ENCODE assay signal across 8 cellular contexts in the genomic region with DNA sequence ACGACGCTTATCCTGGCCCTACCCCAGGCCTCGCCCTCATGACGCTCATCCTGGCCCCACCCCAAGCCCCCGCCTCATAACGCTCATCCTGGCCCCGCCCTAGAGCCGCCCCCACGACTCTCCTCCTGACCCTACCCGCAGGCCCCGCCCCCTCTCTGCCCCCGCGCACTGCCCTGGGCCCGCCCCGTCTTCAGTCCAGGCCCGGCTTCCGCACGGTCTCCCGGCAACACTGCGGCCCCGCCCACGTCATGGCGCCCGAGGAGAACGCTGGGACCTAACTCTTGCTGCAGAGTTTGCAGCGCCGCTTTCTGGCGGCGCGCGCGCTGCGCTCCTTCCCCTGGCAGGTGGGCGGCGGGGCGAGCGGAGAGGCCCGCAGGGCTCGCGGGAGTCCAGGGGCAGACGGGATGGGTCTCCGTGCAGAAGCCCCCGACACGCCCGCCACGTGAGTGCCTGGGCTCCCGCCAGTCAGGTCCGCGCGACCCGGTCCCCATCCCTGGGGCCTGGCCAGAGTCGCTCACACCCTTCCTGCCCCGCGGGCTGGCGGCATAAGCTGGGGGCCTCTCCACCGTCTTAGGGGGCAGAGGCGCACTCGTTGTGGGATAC. TPM values are rescaled to one million over a fixed set of nuclear protein-coding genes. Genes with fewer than 3 reads are reported as not detected.
A peak's percentile ranks its signal among the peaks of the same experiment; 100 is the strongest.
DNase-seq lines count a peak whose midpoint lies in the region; ATAC-seq and TF ChIP-seq lines count a peak whose summit lies in the region.

No MANE protein-coding gene starts in this region.

- TF ChIP-seq CTCF in mammary epithelial cell (conservative IDR thresholded peaks at IDR 0.05 in 1 of 2, IDR thresholded peaks at IDR 0.05 in 1 of 2; ENCODE audit: extremely low read depth in 1 of 2, insufficient read depth in 1 of 2, low read depth in 1 of 2, low read length in 2 of 2): peak in 1 of 2 donors; percentile 45

- H3K4me3 Mint-ChIP-seq in T-helper 1 cell treated with Interleukin-12 subunit alpha and Interleukin-12 subunit beta and Interleukin-4 antibody, amounts not matched to agents 30 μg/mL and 1 μg/mL, for 36 hours: peak overlapping the region; percentile 84

- H3K27ac Mint-ChIP-seq in T-helper 1 cell treated with Interleukin-12 subunit alpha and Interleukin-12 subunit beta and Interleukin-4 antibody, amounts not matched to agents 30 μg/mL and 1 μg/mL, for 36 hours: peak overlapping the region; percentile 90

- in situ Hi-C loops in mammary epithelial cell (cut with MboI; ENCODE audit: low sequenced_read_pairs in 2 of 2): no loop called here

- H3K36me3 Mint-ChIP-seq in T-helper 1 cell treated with Interleukin-12 subunit alpha and Interleukin-12 subunit beta and Interleukin-4 antibody, amounts not matched to agents 30 μg/mL and 1 μg/mL, for 36 hours (ENCODE audit: low read depth): no peaks in the 10 kb centered on the region

- no peaks in the 10 kb centered on the region for H3K9me3 Mint-ChIP-seq in T-helper 1 cell treated with Interleukin-12 subunit alpha and Interleukin-12 subunit beta and Interleukin-4 antibody, amounts not matched to agents 30 μg/mL and 1 μg/mL, for 36 hours

- no peaks in the 10 kb centered on the region for H3K27me3 Mint-ChIP-seq in T-helper 1 cell treated with Interleukin-12 subunit alpha and Interleukin-12 subunit beta and Interleukin-4 antibody, amounts not matched to agents 30 μg/mL and 1 μg/mL, for 36 hours (ENCODE audit: low read depth)

- H3K4me2 ChIP-seq in mammary epithelial cell (ENCODE audit: insufficient read depth, low read depth, low read length): peak overlapping the region; percentile 95

- peak overlapping the region; percentile 96 for H3K27ac ChIP-seq in mammary epithelial cell (ENCODE audit: insufficient read depth, low read depth, low read length)
- H3K27ac ChIP-seq in skeletal muscle tissue (ENCODE audit: low read depth, low read length): peak overlapping the region; percentile 76

- H3K79me2 ChIP-seq in mammary epithelial cell (ENCODE audit: insufficient read depth, low read length): no peaks in the 10 kb centered on the region

- no peaks in the 10 kb centered on the region for H3K4me1 ChIP-seq in mammary epithelial cell (ENCODE audit: insufficient read depth, low read length)
- H3K4me1 ChIP-seq in skeletal muscle tissue (ENCODE audit: control insufficient read depth in 3 of 3, insufficient read depth in 3 of 3, low read length in 3 of 3): peaks cover 2 to 11% (median 5%) of the 10 kb centered on the region in 3 donors

- H3K9ac ChIP-seq in mammary epithelial cell (ENCODE audit: insufficient read depth, low read length): peak overlapping the region; percentile 95
- H3K9ac ChIP-seq in skeletal muscle tissue (ENCODE audit: low read depth in 1 of 3, low read length in 3 of 3): peak overlapping the region; percentile 72 to 81 (median 72)

- H3K27me3 ChIP-seq in mammary epithelial cell (ENCODE audit: insufficient read depth, low read length) (no peaks in the 10 kb centered on the region), skeletal muscle tissue (ENCODE audit: control insufficient read depth in 3 of 3, insufficient read depth in 3 of 3, low read length in 3 of 3) (no peaks in the 10 kb centered on the region)

- BruUV-seq in mammary epithelial cell (replicated peaks; lab: Mats Ljungman, UMichigan): no TSS peak

- ATAC-seq in GM18520 (IDR thresholded peaks at IDR 0.05; ENCODE audit: unreplicated experiment) (peak; percentile 45), HG02981 (IDR thresholded peaks at IDR 0.05; ENCODE audit: unreplicated experiment) (peak; percentile 87)

- dilution Hi-C loops in mammary epithelial cell (cut with HindIII; ENCODE audit: low sequenced_read_pairs): no loop called here

- DNase-seq in AG08395 (ENCODE audit: low spot score) (peak; percentile 93), NCI-H187 (lab: John Stamatoyannopoulos, UW) (peak; percentile 94 to 98), mammary epithelial cell (peak; percentile 95), iPS-NIHi11 (ENCODE audit: low spot score) (peak; percentile 84)

- H3K4me3 ChIP-seq in mammary epithelial cell (replicated peaks in 1 of 3; ENCODE audit: insufficient read depth in 1 of 3, low read depth in 2 of 3, low read length in 3 of 3) (peak overlapping the region; percentile 86 to 89 (median 87)), skeletal muscle tissue (ENCODE audit: low read length in 3 of 3) (peak overlapping the region; percentile 63 to 76 (median 76))

- H3K36me3 ChIP-seq in mammary epithelial cell (ENCODE audit: insufficient read depth, low read length): no peaks in the 10 kb centered on the region
- no peaks in the 10 kb centered on the region for H3K36me3 ChIP-seq in skeletal muscle tissue (ENCODE audit: control insufficient read depth in 3 of 3, insufficient read depth in 3 of 3, low read length in 3 of 3)

- no peaks in the 10 kb centered on the region for H4K20me1 ChIP-seq in mammary epithelial cell (ENCODE audit: insufficient read depth, low read length)

- CTCF ChIA-PET in mammary epithelial cell (lab: Charles Lee; ENCODE audit: low non-redundant PET): no interaction called here

- H3K4me1 Mint-ChIP-seq in T-helper 1 cell treated with Interleukin-12 subunit alpha and Interleukin-12 subunit beta and Interleukin-4 antibody, amounts not matched to agents 30 μg/mL and 1 μg/mL, for 36 hours (ENCODE audit: low read depth): peaks cover 14% of the 10 kb centered on the region

- no peaks in the 10 kb centered on the region for H3K9me3 ChIP-seq in mammary epithelial cell (replicated peaks; ENCODE audit: insufficient read depth, low read length)
- no peaks in the 10 kb centered on the region for H3K9me3 ChIP-seq in skeletal muscle tissue (ENCODE audit: control insufficient read depth in 3 of 3, low read length in 3 of 3)

- peak overlapping the region; percentile 92 for H2AFZ ChIP-seq in mammary epithelial cell (ENCODE audit: low read depth, low read length)

- intact Hi-C loops in mammary epithelial cell (cut with micrococcal nuclease): loop anchor here (2.0 kb wide), 1 partner anchor 150 kb away; no protein-coding TSS in a partner anchor

- WGBS in mammary epithelial cell (ENCODE audit: low coverage, missing lambda C conversion rate): 5% methylated on average over 30 of the region's 58 CpGs

RNA-seq across cellular contexts. Expression of a gene that starts 52.5 kb away (rescaled TPM):
- not detected for total RNA-seq in mammary epithelial cell
- 0.49 TPM for polyA plus RNA-seq in mammary epithelial cell
- not detected for polyA minus RNA-seq in mammary epithelial cell
- total RNA-seq in skeletal muscle tissue: not detected

Comparison
In these comparisons a context has a peak if more than half of its experiments do, and no peak if none do; other contexts are left out.
1. Peak in every context shown above with its lines: DNase-seq, ATAC-seq, H3K4me3 ChIP-seq and H3K27ac ChIP-seq.